9 cellular contexts compared by ENCODE assay signal in the genomic region with DNA sequence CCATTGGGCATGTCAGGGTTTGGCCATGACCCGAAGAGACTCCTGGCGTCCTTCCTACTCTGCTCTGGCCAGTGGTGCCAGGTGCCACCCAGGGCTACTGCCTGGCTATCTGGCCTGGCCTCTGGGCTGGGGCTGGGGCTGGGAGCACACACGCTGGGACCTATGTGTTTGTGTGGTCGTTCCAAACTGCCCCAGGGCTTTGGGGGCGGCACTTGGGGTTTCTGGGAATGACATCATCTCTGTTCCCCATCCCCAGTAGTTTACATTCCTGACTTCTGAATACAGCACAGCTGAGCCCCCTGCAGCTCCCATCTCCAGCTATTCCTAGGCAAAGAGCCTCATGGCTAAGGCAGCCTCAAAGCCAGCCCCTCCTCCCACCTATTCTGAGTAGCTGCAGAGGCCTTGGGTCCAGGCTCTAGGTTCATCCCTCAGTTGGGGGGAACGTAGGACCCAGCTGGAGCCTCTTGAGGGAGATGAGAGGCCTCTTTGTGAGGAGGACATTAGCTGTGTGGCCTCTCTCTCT.
DNase-seq lines count a peak whose midpoint lies in the region; ATAC-seq lines count a peak whose summit lies in the region.
"Had no signal": no experiment of that assay in that cellular context is flagged by ENCODE, and none has a peak within 500 bp of the region (broad histone marks: within the 10 kb centered on the region; RNA-seq: fewer than 3 reads in every experiment).

No MANE protein-coding gene starts in this region.

- H3K27me3 ChIP-seq in adipocyte (replicated peaks; ENCODE audit: control insufficient read depth, insufficient read depth, low read length): no peaks in the 10 kb centered on the region

- H3K9me3 ChIP-seq in adipocyte (ENCODE audit: control insufficient read depth, low read length): no peaks in the 10 kb centered on the region

- H3K4me3 ChIP-seq in adipocyte (ENCODE audit: low read length): no peak overlapping the region

- H3K9ac ChIP-seq in adipocyte (ENCODE audit: low read length): peak overlapping the region; percentile 17

- peaks cover 14% of the 10 kb centered on the region for H3K4me1 ChIP-seq in adipocyte (ENCODE audit: control insufficient read depth, insufficient read depth, low read length)

- ATAC-seq in GM19023 (IDR thresholded peaks at IDR 0.05; ENCODE audit: unreplicated experiment): no peak

- peaks cover 71% of the 10 kb centered on the region for H3K36me3 ChIP-seq in adipocyte (ENCODE audit: control insufficient read depth, insufficient read depth, low read length, severe bottlenecking)

- DNase-seq in ELR (ENCODE audit: low read depth): peak; percentile 95
- peak; percentile 77 for DNase-seq in adipocyte (ENCODE audit: low read depth)
- peak; percentile 60 for DNase-seq in hepatic stellate cell (ENCODE audit: low spot score)
- peak; percentile 87 for DNase-seq in pons (ENCODE audit: low spot score)
- no peak for DNase-seq in DMS79 treated with DMSO at 0.1 percent for 48 hours (lab: John Stamatoyannopoulos, UW)
- DNase-seq in DMS53 treated with DMSO at 0.1 percent for 48 hours (lab: John Stamatoyannopoulos, UW; ENCODE audit: unreplicated experiment): no peak
- no peak for DNase-seq in NCI-H187 treated with DMSO at 0.1 percent for 48 hours (lab: John Stamatoyannopoulos, UW)
- DNase-seq: GF-D8 had no signal

Comparison
In these comparisons a context has a peak if more than half of its experiments do, and no peak if none do; other contexts are left out.
1. DNase-seq: peak in ELR (single experiment), adipocyte (single experiment), hepatic stellate cell (single experiment) and pons (single experiment); none in DMS79 treated with DMSO at 0.1 percent for 48 hours (single experiment), DMS53 treated with DMSO at 0.1 percent for 48 hours (single experiment) and NCI-H187 treated with DMSO at 0.1 percent for 48 hours (single experiment).